8 cellular contexts compared by ENCODE assay signal in genomic region chr10:133336131-133337078, GRCh38. TPM values are rescaled to one million over a fixed set of nuclear protein-coding genes. Genes with fewer than 3 reads are reported as not detected.
A peak's percentile ranks its signal among the peaks of the same experiment; 100 is the strongest.
DNase-seq lines count a peak whose midpoint lies in the region; ATAC-seq and TF ChIP-seq lines count a peak whose summit lies in the region.

TSS of gene CALY (minus strand) at chr10:133336896. CDS start at chr10:133328989, 7,907 bp downstream.

- no peak within 1 kb of the TSS for H2AFZ ChIP-seq in Karpas-422 (ENCODE audit: low read length)

- peak within 1 kb of the TSS; percentile 71 to 95 (median 92) for H3K27ac Mint-ChIP-seq in CD8-positive, alpha-beta memory T cell
- peak within 1 kb of the TSS; percentile 58 for H3K27ac Mint-ChIP-seq in activated naive CD4-positive, alpha-beta T cell treated with anti-CD3 and anti-CD28 coated beads, Interleukin-2, amount 10 ng/mL, durations not matched to agents 7 days and 5 days

- H3K4me3 ChIP-seq in CD8-positive, alpha-beta memory T cell (ENCODE audit: low read length) = peak within 1 kb of the TSS; percentile 61
- H3K4me3 ChIP-seq in RWPE2 (ENCODE audit: severe bottlenecking) (no peak within 1 kb of the TSS), Karpas-422 (ENCODE audit: low read length) (no peak within 1 kb of the TSS)

- H3K27me3 Mint-ChIP-seq in CD8-positive, alpha-beta memory T cell = no peaks in the 10 kb centered on the region
- H3K27me3 Mint-ChIP-seq in activated naive CD4-positive, alpha-beta T cell treated with anti-CD3 and anti-CD28 coated beads, Interleukin-2, amount 10 ng/mL, durations not matched to agents 7 days and 5 days = peaks cover 23% of the 10 kb centered on the region

- no peaks in the 10 kb centered on the region for H3K79me2 ChIP-seq in Karpas-422 (ENCODE audit: low read length)

- ATAC-seq in RWPE2 (ENCODE audit: low read depth) = peak; percentile 48
- no peak for ATAC-seq in HG02610 (IDR thresholded peaks at IDR 0.05; ENCODE audit: unreplicated experiment)
- no peak for ATAC-seq in HG02938 (IDR thresholded peaks at IDR 0.05; ENCODE audit: unreplicated experiment)

- no peak within 1 kb of the TSS for H3K4me2 ChIP-seq in Karpas-422 (ENCODE audit: low read depth, low read length, poor library complexity, severe bottlenecking)

- no peak for TF ChIP-seq CTCF in RWPE2 (IDR thresholded peaks at IDR 0.05; ENCODE audit: poor library complexity, severe bottlenecking)

- H3K27ac ChIP-seq in CD8-positive, alpha-beta memory T cell (ENCODE audit: low read depth, low read length) = peak within 1 kb of the TSS; percentile 80
- no peak within 1 kb of the TSS for H3K27ac ChIP-seq in RWPE2 (ENCODE audit: poor library complexity, severe bottlenecking)
- H3K27ac ChIP-seq in Karpas-422 (ENCODE audit: low read length) = no peak within 1 kb of the TSS

- no peaks in the 10 kb centered on the region for H3K27me3 ChIP-seq in CD8-positive, alpha-beta memory T cell (ENCODE audit: insufficient read depth, low read length, poor library complexity, severe bottlenecking)
- H3K27me3 ChIP-seq in RWPE2 (ENCODE audit: insufficient read depth, poor library complexity, severe bottlenecking) (peaks cover 49% of the 10 kb centered on the region), Karpas-422 (ENCODE audit: low read length) (no peaks in the 10 kb centered on the region)

- no peaks in the 10 kb centered on the region for H4K20me1 ChIP-seq in Karpas-422 (ENCODE audit: insufficient read depth, low read depth, low read length)

- no peaks in the 10 kb centered on the region for H3K36me3 ChIP-seq in CD8-positive, alpha-beta memory T cell (ENCODE audit: insufficient read depth, low read length)
- no peaks in the 10 kb centered on the region for H3K36me3 ChIP-seq in RWPE2 (ENCODE audit: low read depth)
- no peaks in the 10 kb centered on the region for H3K36me3 ChIP-seq in Karpas-422 (ENCODE audit: insufficient read depth, low read length)

- peak within 1 kb of the TSS; percentile 71 to 91 (median 82) for H3K4me3 Mint-ChIP-seq in CD8-positive, alpha-beta memory T cell
- H3K4me3 Mint-ChIP-seq in activated naive CD4-positive, alpha-beta T cell treated with anti-CD3 and anti-CD28 coated beads, Interleukin-2, amount 10 ng/mL, durations not matched to agents 7 days and 5 days = peak within 1 kb of the TSS; percentile 36

- no peaks in the 10 kb centered on the region for H3K9me2 ChIP-seq in Karpas-422 (replicated peaks; ENCODE audit: insufficient read depth, low read length)

- DNase-seq in CD8-positive, alpha-beta memory T cell = peak; percentile 84 to 97 (median 91)
- no peak for DNase-seq in RWPE2 (ENCODE audit: low spot score)
- DNase-seq in activated naive CD4-positive, alpha-beta T cell treated with anti-CD3 and anti-CD28 coated beads, Interleukin-2, amount 10 ng/mL, durations not matched to agents 7 days and 5 days = peak; percentile 91
- DNase-seq in iPS-NIHi7 (ENCODE audit: extremely low spot score) = peak; percentile 73
- DNase-seq in stimulated activated CD4-positive, alpha-beta T cell treated with anti-CD3 and anti-CD28 coated beads, Interleukin-4, amount 100 ng/mL, for 24 hours = peak; percentile 73
- no peak for DNase-seq in Karpas-422

- H3K36me3 Mint-ChIP-seq in CD8-positive, alpha-beta memory T cell = peaks cover 0 to 1% (median 0%) of the 10 kb centered on the region in 3 donors
- peaks cover 1% of the 10 kb centered on the region for H3K36me3 Mint-ChIP-seq in activated naive CD4-positive, alpha-beta T cell treated with anti-CD3 and anti-CD28 coated beads, Interleukin-2, amount 10 ng/mL, durations not matched to agents 7 days and 5 days

- H3K9me3 Mint-ChIP-seq in CD8-positive, alpha-beta memory T cell = no peaks in the 10 kb centered on the region
- H3K9me3 Mint-ChIP-seq in activated naive CD4-positive, alpha-beta T cell treated with anti-CD3 and anti-CD28 coated beads, Interleukin-2, amount 10 ng/mL, durations not matched to agents 7 days and 5 days = no peaks in the 10 kb centered on the region

- H3K4me1 Mint-ChIP-seq in CD8-positive, alpha-beta memory T cell = peaks cover 3 to 7% (median 4%) of the 10 kb centered on the region in 3 donors
- H3K4me1 Mint-ChIP-seq in activated naive CD4-positive, alpha-beta T cell treated with anti-CD3 and anti-CD28 coated beads, Interleukin-2, amount 10 ng/mL, durations not matched to agents 7 days and 5 days = peaks cover 3% of the 10 kb centered on the region

- H3K9me3 ChIP-seq in CD8-positive, alpha-beta memory T cell (ENCODE audit: low read length) = no peaks in the 10 kb centered on the region
- H3K9me3 ChIP-seq in RWPE2 (ENCODE audit: severe bottlenecking) (no peaks in the 10 kb centered on the region), Karpas-422 (ENCODE audit: low read length) (peaks cover 22% of the 10 kb centered on the region)

- peaks cover 19% of the 10 kb centered on the region for H3K4me1 ChIP-seq in CD8-positive, alpha-beta memory T cell (ENCODE audit: insufficient read depth, low read length)
- H3K4me1 ChIP-seq in RWPE2 (ENCODE audit: insufficient read depth, poor library complexity, severe bottlenecking) (no peaks in the 10 kb centered on the region), Karpas-422 (ENCODE audit: low read length) (no peaks in the 10 kb centered on the region)

- CTCF ChIA-PET in CD8-positive, alpha-beta memory T cell (lab: Charles Lee) = interaction anchor here (0.6 to 1.9 kb wide), 4 partner anchors 12 to 28 kb away, joined by 3 to 5 read pairs (median 3); no protein-coding TSS in a partner anchor
- CTCF ChIA-PET in activated naive CD4-positive, alpha-beta T cell treated with anti-CD3 and anti-CD28 coated beads, Interleukin-2, amount 10 ng/mL, durations not matched to agents 7 days and 5 days (lab: Charles Lee) = no interaction called here

- no peak within 1 kb of the TSS for H3K9ac ChIP-seq in Karpas-422 (ENCODE audit: low read length)

- POLR2A ChIA-PET in CD8-positive, alpha-beta memory T cell (lab: Charles Lee) = interaction anchor here (0.6 to 2.8 kb wide), 5 partner anchors 17 to 58 kb away, joined by 3 to 23 read pairs (median 3); partner anchors contain the start of gene PAOX

RNA-seq across cellular contexts. Expression of gene CALY, which starts in this region (rescaled TPM):
- 1 to 10 TPM in 1 of 2 experiments, under 1 TPM in 1; 0.92 to 1.3 TPM for total RNA-seq in CD8-positive, alpha-beta memory T cell
- 0.83 TPM for polyA plus RNA-seq in CD8-positive, alpha-beta memory T cell
- not detected in 2 replicates for total RNA-seq in Karpas-422 (2014; rRNA removed; shearing (Covaris generic); ENCODE audit: low replicate concordance)

Comparison
In these comparisons a context has a peak if more than half of its experiments do, and no peak if none do; other contexts are left out.
1. DNase-seq: peak in CD8-positive, alpha-beta memory T cell (5 of 5), activated naive CD4-positive, alpha-beta T cell treated with anti-CD3 and anti-CD28 coated beads, Interleukin-2, amount 10 ng/mL, durations not matched to agents 7 days and 5 days (single experiment), iPS-NIHi7 (single experiment) and stimulated activated CD4-positive, alpha-beta T cell treated with anti-CD3 and anti-CD28 coated beads, Interleukin-4, amount 100 ng/mL, for 24 hours (single experiment); none in RWPE2 (single experiment) and Karpas-422 (single experiment).